14 cellular contexts compared by ENCODE assay signal in the genomic region with DNA sequence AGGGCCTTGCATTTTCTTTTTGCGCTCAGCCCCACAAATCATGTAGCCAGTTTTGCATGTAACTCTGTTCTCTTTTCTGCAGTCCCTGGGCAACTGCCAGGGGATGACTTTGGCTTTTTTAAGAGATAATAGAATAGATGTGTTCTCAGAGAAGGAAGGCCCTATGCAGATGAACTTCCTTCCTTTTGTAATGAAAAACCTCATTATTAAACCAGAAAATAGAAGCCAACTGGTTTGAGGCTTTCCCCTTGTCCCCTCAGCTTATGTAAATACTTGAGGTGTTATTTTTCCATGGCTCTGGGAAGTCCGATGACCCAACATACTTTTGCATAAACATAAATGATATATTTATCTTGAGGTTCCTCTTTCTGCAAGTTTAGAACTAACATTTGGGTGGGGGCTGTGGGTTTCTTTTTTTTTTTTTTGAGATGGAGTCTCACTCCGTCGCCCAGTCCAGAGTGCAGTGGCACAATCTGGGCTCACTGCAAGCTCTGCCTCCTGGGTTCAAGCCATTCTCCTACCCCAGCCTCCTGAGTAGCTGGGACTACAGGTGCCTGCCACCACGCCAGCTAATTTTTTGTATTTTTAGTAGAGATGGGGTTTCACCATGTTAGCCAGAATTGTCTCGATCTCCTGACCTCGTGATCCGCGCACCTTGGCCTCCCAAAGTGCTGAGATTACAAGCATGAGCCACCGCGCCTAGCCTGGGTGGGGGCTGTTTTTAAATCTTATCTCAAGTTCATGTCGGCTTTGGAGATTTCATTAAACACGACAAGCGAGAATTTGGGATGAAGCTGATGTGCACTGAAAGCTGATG. TPM values are rescaled to one million over a fixed set of nuclear protein-coding genes. Genes with fewer than 3 reads are reported as not detected.
A peak's percentile ranks its signal among the peaks of the same experiment; 100 is the strongest.
DNase-seq lines count a peak whose midpoint lies in the region; ATAC-seq and TF ChIP-seq lines count a peak whose summit lies in the region.
"Had no signal": no experiment of that assay in that cellular context is flagged by ENCODE, and none has a peak within 500 bp of the region (broad histone marks: within the 10 kb centered on the region; RNA-seq: fewer than 3 reads in every experiment).

No MANE protein-coding gene starts in this region.

- peaks cover 8% of the 10 kb centered on the region; the same call in 1 of the 2 replicates for H3F3A ChIP-seq in OCI-LY1 (ENCODE audit: insufficient read depth, low read length)

- TF ChIP-seq POLR2A in tibial nerve (IDR thresholded peaks at IDR 0.05), result no peak

- H3K9me3 Mint-ChIP-seq in naive B cell, result no peaks in the 10 kb centered on the region
- H3K9me3 Mint-ChIP-seq: dendritic cell treated with granulocyte-macrophage colony-stimulating factor and Interleukin-4, amounts not matched to agents 40 ng/mL and 50 ng/mL, for 4 days had no signal

- DNase-seq in naive B cell, result peak; percentile 72
- no peak for DNase-seq in tibial nerve (ENCODE audit: low spot score in 2 of 2)
- DNase-seq in ureter (ENCODE audit: low spot score), result no peak
- DNase-seq: Caco-2, foreskin keratinocyte, NCI-H1694 treated with DMSO at 0.1 percent for 48 hours, nucleus accumbens, T1000 had no signal

- H3K9me2 ChIP-seq in OCI-LY1 (ENCODE audit: low read depth, low read length), result no peaks in the 10 kb centered on the region

- peak overlapping the region; percentile 21 for H3K4me3 ChIP-seq in OCI-LY1 (ENCODE audit: low read depth, low read length, poor library complexity, severe bottlenecking)
- H3K4me3 ChIP-seq in tibial nerve, result no peak overlapping the region

- no peaks in the 10 kb centered on the region for H4K20me1 ChIP-seq in OCI-LY1 (ENCODE audit: insufficient read depth, low read length)

- ATAC-seq in GM19025 (IDR thresholded peaks at IDR 0.05; ENCODE audit: low read depth, unreplicated experiment) (peak; percentile 35), HG02759 (IDR thresholded peaks at IDR 0.05; ENCODE audit: unreplicated experiment) (peak; percentile 39), naive B cell (ENCODE audit: low read depth in 2 of 2) (peak; percentile 82 to 83), HG03521 (IDR thresholded peaks at IDR 0.05; ENCODE audit: unreplicated experiment) (no peak)
- ATAC-seq: foreskin keratinocyte, left lobe of liver had no signal

- H3K4me2 ChIP-seq in OCI-LY1 (ENCODE audit: low read length), result peak overlapping the region; percentile 43

- no peak overlapping the region for H2AFZ ChIP-seq in OCI-LY1 (ENCODE audit: low read length)

- no peaks in the 10 kb centered on the region for H3K79me2 ChIP-seq in OCI-LY1 (ENCODE audit: insufficient read depth, low read length)

- H3K36me3 Mint-ChIP-seq in naive B cell, result no peaks in the 10 kb centered on the region

- H3K27me3 Mint-ChIP-seq in naive B cell, result no peaks in the 10 kb centered on the region

- peaks cover 57 to 79% (median 76%) of the 10 kb centered on the region in 3 donors for H3K4me1 Mint-ChIP-seq in naive B cell

- H3K9me3 ChIP-seq in OCI-LY1 (ENCODE audit: low read length) (no peaks in the 10 kb centered on the region), tibial nerve (no peaks in the 10 kb centered on the region)
- H3K9me3 ChIP-seq: Caco-2 had no signal

- H3K4me3 Mint-ChIP-seq in naive B cell, result peak overlapping the region; percentile 47 to 77 (median 60)
- H3K4me3 Mint-ChIP-seq: dendritic cell treated with granulocyte-macrophage colony-stimulating factor and Interleukin-4, amounts not matched to agents 40 ng/mL and 50 ng/mL, for 4 days had no signal

- 80 to 85% methylated on average over 14 of the region's 14 CpGs for WGBS in tibial nerve, 2 donors

- TF ChIP-seq EP300 in tibial nerve (IDR thresholded peaks at IDR 0.05), result no peak

- peak overlapping the region; percentile 18 to 93 (median 76) for H3K27ac Mint-ChIP-seq in naive B cell

- H3K9ac ChIP-seq in OCI-LY1 (ENCODE audit: low read length), result peak overlapping the region; percentile 19

- H3K27me3 ChIP-seq in OCI-LY1 (ENCODE audit: insufficient read depth, low read length) (no peaks in the 10 kb centered on the region), tibial nerve (no peaks in the 10 kb centered on the region)
- H3K27me3 ChIP-seq: foreskin keratinocyte had no signal

- TF ChIP-seq CTCF in OCI-LY1 (IDR thresholded peaks at IDR 0.05; ENCODE audit: low read length), result no peak
- no peak for TF ChIP-seq CTCF in tibial nerve (IDR thresholded peaks at IDR 0.05)

- no peaks in the 10 kb centered on the region for H3K36me3 ChIP-seq in OCI-LY1 (ENCODE audit: insufficient read depth, low read length)
- H3K36me3 ChIP-seq in tibial nerve, result no peaks in the 10 kb centered on the region

- H3K4me1 ChIP-seq in OCI-LY1 (ENCODE audit: insufficient read depth, low read length, severe bottlenecking) (peaks cover 81% of the 10 kb centered on the region), tibial nerve (no peaks in the 10 kb centered on the region)
- H3K4me1 ChIP-seq: Caco-2, foreskin keratinocyte had no signal

- H3K27ac ChIP-seq in OCI-LY1 (ENCODE audit: low read depth, low read length, poor library complexity, severe bottlenecking), result peak overlapping the region; percentile 86
- H3K27ac ChIP-seq in tibial nerve, result no peak overlapping the region
- H3K27ac ChIP-seq: foreskin keratinocyte had no signal

RNA-seq across cellular contexts. Expression of gene FCRL5, which starts 14.4 kb away (rescaled TPM):
- polyA plus RNA-seq in naive B cell (ENCODE audit: low read depth in 6 of 6), result 100 to 1,000 TPM in 2 of 6 donors, 10 to 100 TPM in 4; 31.3 to 138 (median 82.3) TPM
- total RNA-seq in tibial nerve, result under 1 TPM in 2 of 4 donors, not detected in 2; 0.21 to 0.30 TPM
- 3.8 TPM for total RNA-seq in ureter
- total RNA-seq: Caco-2, foreskin keratinocyte had no signal
- polyA plus RNA-seq: foreskin keratinocyte had no signal

RNA-seq across cellular contexts. Expression of gene FCRL4, which starts 31.2 kb away (rescaled TPM):
- polyA plus RNA-seq in naive B cell (ENCODE audit: low read depth in 6 of 6), result under 1 TPM in 3 of 6 donors, not detected in 3; 0.08 to 0.23 (median 0.09) TPM
- total RNA-seq in tibial nerve (not detected), ureter (not detected)
- total RNA-seq: Caco-2, foreskin keratinocyte, left lobe of liver had no signal
- polyA plus RNA-seq: foreskin keratinocyte had no signal
